In genomic region chr3:152243301-152243711, GRCh38 we compare ENCODE assay signal across 9 cellular contexts. TPM values are rescaled to one million over a fixed set of nuclear protein-coding genes. Genes with fewer than 3 reads are reported as not detected.
DNase-seq lines count a peak whose midpoint lies in the region; ATAC-seq and TF ChIP-seq lines count a peak whose summit lies in the region.
"Had no signal": no experiment of that assay in that cellular context is flagged by ENCODE, and none has a peak within 500 bp of the region (broad histone marks: within the 10 kb centered on the region; RNA-seq: fewer than 3 reads in every experiment).

No MANE protein-coding gene starts in this region.

- no peak for TF ChIP-seq CTCF in activated B cell treated with CpG ODN at 0.5 μM for 24 hours (IDR thresholded peaks at IDR 0.05)
- TF ChIP-seq CTCF in transverse colon (IDR thresholded peaks at IDR 0.05), result no peak

- no peak for TF ChIP-seq EP300 in transverse colon (IDR thresholded peaks at IDR 0.05; ENCODE audit: low read depth)

- no peaks in the 10 kb centered on the region for H3K9me3 ChIP-seq in transverse colon
- H3K9me3 ChIP-seq: testis had no signal

- H3K4me1 Mint-ChIP-seq in activated naive CD4-positive, alpha-beta T cell treated with anti-CD3 and anti-CD28 coated beads for 36 hours (ENCODE audit: low read depth), result peaks cover 56% of the 10 kb centered on the region
- H3K4me1 Mint-ChIP-seq in activated B cell treated with CpG ODN at 0.5 μM for 24 hours, result peaks cover 67% of the 10 kb centered on the region

- TF ChIP-seq POLR2A in transverse colon (IDR thresholded peaks at IDR 0.05), result no peak

- no peaks in the 10 kb centered on the region for H3K27me3 ChIP-seq in transverse colon
- H3K27me3 ChIP-seq: testis had no signal

- ATAC-seq in HG03060 (IDR thresholded peaks at IDR 0.05; ENCODE audit: low read depth, unreplicated experiment) (peak; percentile 62), activated B cell treated with CpG ODN at 0.5 μM for 24 hours (ENCODE audit: low read depth) (peak; percentile 43)

- peak overlapping the region in 1 of 4 donors; percentile 31 for H3K4me3 ChIP-seq in transverse colon
- H3K4me3 ChIP-seq: testis had no signal

- DNase-seq in activated naive CD4-positive, alpha-beta T cell treated with anti-CD3 and anti-CD28 coated beads for 36 hours, result no peak
- no peak for DNase-seq in activated naive CD4-positive, alpha-beta T cell (lab: John Stamatoyannopoulos, UW)
- DNase-seq in activated B cell treated with CpG ODN at 0.5 μM for 24 hours, result no peak
- DNase-seq in transverse colon, result no peak
- no peak for DNase-seq in NCI-H446 treated with DMSO at 0.1 percent for 48 hours (lab: John Stamatoyannopoulos, UW)
- DNase-seq in dermis blood vessel endothelial cell, result no peak
- DNase-seq in effector CD8-positive, alpha-beta T cell (lab: John Stamatoyannopoulos, UW), result no peak
- DNase-seq: testis had no signal

- peak overlapping the region; percentile 94 for H3K27ac Mint-ChIP-seq in activated naive CD4-positive, alpha-beta T cell treated with anti-CD3 and anti-CD28 coated beads for 36 hours
- H3K27ac Mint-ChIP-seq in activated B cell treated with CpG ODN at 0.5 μM for 24 hours, result peak overlapping the region; percentile 90

- in situ Hi-C loops in transverse colon (cut with MboI; ENCODE audit: low pct_ligation_motif_present in 1 of 4, low pct_unique_long_range_greater_than_20kb in 1 of 4, low sequenced_read_pairs in 3 of 4), result no loop called here

- peak overlapping the region; percentile 62 to 76 (median 67) for H3K27ac ChIP-seq in transverse colon
- H3K27ac ChIP-seq: testis had no signal

- peaks cover 10% of the 10 kb centered on the region for H3K36me3 Mint-ChIP-seq in activated naive CD4-positive, alpha-beta T cell treated with anti-CD3 and anti-CD28 coated beads for 36 hours (ENCODE audit: low read depth)
- peaks cover 2% of the 10 kb centered on the region for H3K36me3 Mint-ChIP-seq in activated B cell treated with CpG ODN at 0.5 μM for 24 hours (ENCODE audit: low read depth)

- CTCF ChIA-PET in activated naive CD4-positive, alpha-beta T cell treated with anti-CD3 and anti-CD28 coated beads for 36 hours (lab: Charles Lee), result interaction anchor here (0.6 to 2.9 kb wide), 13 partner anchors 9 to 229 kb away, joined by 3 to 12 read pairs (median 4); partner anchors contain the start of gene MBNL1
- CTCF ChIA-PET in activated B cell treated with CpG ODN at 0.5 μM for 24 hours (lab: Charles Lee), result interaction anchor here (0.7 to 5.1 kb wide), 8 partner anchors 9 to 201 kb away, joined by 3 to 24 read pairs (median 5); partner anchors contain the start of gene MBNL1

- intact Hi-C loops in activated naive CD4-positive, alpha-beta T cell treated with anti-CD3 and anti-CD28 coated beads for 36 hours (cut with micrococcal nuclease), result loop anchor here (1.0 kb wide), 4 partner anchors 15 to 41 kb away; no protein-coding TSS in a partner anchor
- intact Hi-C loops in activated B cell treated with CpG ODN at 0.5 μM for 24 hours (cut with micrococcal nuclease) (loop anchor here (1.0 to 10.0 kb wide), 2 partner anchors 9 to 859 kb away; partner anchors contain the start of gene P2RY12), transverse colon (cut with DNase I; ENCODE audit: low total_unique reads) (no loop called here)

- no peaks in the 10 kb centered on the region for H3K27me3 Mint-ChIP-seq in activated naive CD4-positive, alpha-beta T cell treated with anti-CD3 and anti-CD28 coated beads for 36 hours (ENCODE audit: low read depth)
- no peaks in the 10 kb centered on the region for H3K27me3 Mint-ChIP-seq in activated B cell treated with CpG ODN at 0.5 μM for 24 hours

- POLR2A ChIA-PET in activated B cell treated with CpG ODN at 0.5 μM for 24 hours (lab: Charles Lee), result interaction anchor here (0.7 to 8.0 kb wide), 12 partner anchors 10 to 270 kb away, joined by 3 to 150 read pairs (median 10); partner anchors contain the start of gene MBNL1

- H3K36me3 ChIP-seq in transverse colon, result no peaks in the 10 kb centered on the region

- WGBS in transverse colon (ENCODE audit: low coverage in 1 of 2), 2 donors, result 57 to 70% methylated on average over 1 of the region's 1 CpG

- no peaks in the 10 kb centered on the region for H3K9me3 Mint-ChIP-seq in activated naive CD4-positive, alpha-beta T cell treated with anti-CD3 and anti-CD28 coated beads for 36 hours
- H3K9me3 Mint-ChIP-seq in activated B cell treated with CpG ODN at 0.5 μM for 24 hours, result no peaks in the 10 kb centered on the region

- H3K4me3 Mint-ChIP-seq in activated naive CD4-positive, alpha-beta T cell treated with anti-CD3 and anti-CD28 coated beads for 36 hours, result peak overlapping the region; percentile 94
- peak overlapping the region; percentile 86 for H3K4me3 Mint-ChIP-seq in activated B cell treated with CpG ODN at 0.5 μM for 24 hours

- H3K4me1 ChIP-seq in transverse colon, result peaks cover 0 to 18% (median 5%) of the 10 kb centered on the region in 4 donors
- H3K4me1 ChIP-seq: testis had no signal

RNA-seq across cellular contexts. Expression of gene MBNL1, which starts 25.4 kb away (rescaled TPM):
- 100 to 1,000 TPM; 387 to 391 TPM for total RNA-seq in activated naive CD4-positive, alpha-beta T cell treated with anti-CD3 and anti-CD28 coated beads for 36 hours
- 489 and 561 TPM in 2 replicates for total RNA-seq in activated B cell treated with CpG ODN at 0.5 μM for 24 hours
- 100 to 1,000 TPM; 232 to 658 (median 509) TPM for total RNA-seq in transverse colon
- 389 and 524 TPM in 2 replicates for total RNA-seq in dermis blood vessel endothelial cell
